Comparison of ENCODE assay signal across 3 cellular contexts in genomic region chr17:50636145-50636803, GRCh38.
TF ChIP-seq lines count a peak whose summit lies in the region.

No MANE protein-coding gene starts in this region.

TF ChIP-seq in SK-N-SH, 30 proteins besides CTCF, POLR2A, EP300 and RAD21:
- TF ChIP-seq ZBTB33 (IDR thresholded peaks at IDR 0.05; ENCODE audit: borderline replicate concordance, low read depth), result no peak

TF ChIP-seq in SK-N-SH treated with all-trans-retinoic acid at 6 μM for 48 hours, 23 proteins besides CTCF, POLR2A, EP300 and RAD21:
- no peak for TF ChIP-seq SNAI2 (CRISPR knock-in tag; IDR thresholded peaks at IDR 0.05)
- TF ChIP-seq, protein P1, sequence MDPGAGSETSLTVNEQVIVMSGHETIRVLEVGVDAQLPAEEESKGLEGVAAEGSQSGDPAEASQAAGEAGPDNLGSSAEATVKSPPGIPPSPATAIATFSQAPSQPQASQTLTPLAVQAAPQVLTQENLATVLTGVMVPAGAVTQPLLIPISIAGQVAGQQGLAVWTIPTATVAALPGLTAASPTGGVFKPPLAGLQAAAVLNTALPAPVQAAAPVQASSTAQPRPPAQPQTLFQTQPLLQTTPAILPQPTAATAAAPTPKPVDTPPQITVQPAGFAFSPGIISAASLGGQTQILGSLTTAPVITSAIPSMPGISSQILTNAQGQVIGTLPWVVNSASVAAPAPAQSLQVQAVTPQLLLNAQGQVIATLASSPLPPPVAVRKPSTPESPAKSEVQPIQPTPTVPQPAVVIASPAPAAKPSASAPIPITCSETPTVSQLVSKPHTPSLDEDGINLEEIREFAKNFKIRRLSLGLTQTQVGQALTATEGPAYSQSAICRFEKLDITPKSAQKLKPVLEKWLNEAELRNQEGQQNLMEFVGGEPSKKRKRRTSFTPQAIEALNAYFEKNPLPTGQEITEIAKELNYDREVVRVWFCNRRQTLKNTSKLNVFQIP (CRISPR knock-in tag; IDR thresholded peaks at IDR 0.05; ENCODE audit: borderline replicate concordance, low read depth), result no peak
- TF ChIP-seq PPARA (CRISPR knock-in tag; IDR thresholded peaks at IDR 0.05; ENCODE audit: borderline replicate concordance), result no peak
- TF ChIP-seq TCF4 (CRISPR knock-in tag; IDR thresholded peaks at IDR 0.05; ENCODE audit: borderline replicate concordance), result no peak
- no peak for TF ChIP-seq GLIS3 (CRISPR knock-in tag; IDR thresholded peaks at IDR 0.05)
- TF ChIP-seq, protein P2, sequence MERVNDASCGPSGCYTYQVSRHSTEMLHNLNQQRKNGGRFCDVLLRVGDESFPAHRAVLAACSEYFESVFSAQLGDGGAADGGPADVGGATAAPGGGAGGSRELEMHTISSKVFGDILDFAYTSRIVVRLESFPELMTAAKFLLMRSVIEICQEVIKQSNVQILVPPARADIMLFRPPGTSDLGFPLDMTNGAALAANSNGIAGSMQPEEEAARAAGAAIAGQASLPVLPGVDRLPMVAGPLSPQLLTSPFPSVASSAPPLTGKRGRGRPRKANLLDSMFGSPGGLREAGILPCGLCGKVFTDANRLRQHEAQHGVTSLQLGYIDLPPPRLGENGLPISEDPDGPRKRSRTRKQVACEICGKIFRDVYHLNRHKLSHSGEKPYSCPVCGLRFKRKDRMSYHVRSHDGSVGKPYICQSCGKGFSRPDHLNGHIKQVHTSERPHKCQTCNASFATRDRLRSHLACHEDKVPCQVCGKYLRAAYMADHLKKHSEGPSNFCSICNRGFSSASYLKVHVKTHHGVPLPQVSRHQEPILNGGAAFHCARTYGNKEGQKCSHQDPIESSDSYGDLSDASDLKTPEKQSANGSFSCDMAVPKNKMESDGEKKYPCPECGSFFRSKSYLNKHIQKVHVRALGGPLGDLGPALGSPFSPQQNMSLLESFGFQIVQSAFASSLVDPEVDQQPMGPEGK (CRISPR knock-in tag; IDR thresholded peaks at IDR 0.05; ENCODE audit: borderline replicate concordance), result no peak
- no peak for TF ChIP-seq ZNF565 (CRISPR knock-in tag; conservative IDR thresholded peaks at IDR 0.05; ENCODE audit: low read depth)
- TF ChIP-seq RARB (CRISPR knock-in tag; IDR thresholded peaks at IDR 0.05), result no peak

TF ChIP-seq in HepG2, 621 proteins besides CTCF, POLR2A, EP300 and RAD21 (continues in another document):
- TF ChIP-seq ZNF362 (CRISPR knock-in tag; IDR thresholded peaks at IDR 0.05; ENCODE audit: borderline replicate concordance), result peak; percentile 82
- peak; percentile 49; the same call in 1 of the 2 replicates for TF ChIP-seq KMT2B (CRISPR knock-in tag; IDR thresholded peaks at IDR 0.05)
- TF ChIP-seq LCORL (IDR thresholded peaks at IDR 0.05), result 0 out of 2 replicates have a peak, but pooled peaks have one; percentile 34
- peak; percentile 86 for TF ChIP-seq LCORL (CRISPR knock-in tag; IDR thresholded peaks at IDR 0.05)
- TF ChIP-seq EED (CRISPR knock-in tag; IDR thresholded peaks at IDR 0.05), result peak; percentile 88; the same call in 1 of the 2 replicates
- no peak for TF ChIP-seq NFE2L1 (CRISPR knock-in tag; IDR thresholded peaks at IDR 0.05; ENCODE audit: borderline replicate concordance)
- TF ChIP-seq NCOA2 (CRISPR knock-in tag; IDR thresholded peaks at IDR 0.05), result peak; percentile 56; the same call in 1 of the 2 replicates
- TF ChIP-seq NR2F1 (CRISPR knock-in tag; IDR thresholded peaks at IDR 0.05), result peak; percentile 61 to 65; a peak in 3 of 4 replicates
- TF ChIP-seq KLF13 (CRISPR knock-in tag; IDR thresholded peaks at IDR 0.05), result no peak
- TF ChIP-seq ZNF292 (CRISPR knock-in tag; IDR thresholded peaks at IDR 0.05; ENCODE audit: borderline replicate concordance, low read depth), result peak; percentile 74; the same call in 1 of the 2 replicates
- TF ChIP-seq TFE3 (CRISPR knock-in tag; IDR thresholded peaks at IDR 0.05), result peak; percentile 75
- no peak for TF ChIP-seq AKNA (CRISPR knock-in tag; IDR thresholded peaks at IDR 0.05; ENCODE audit: borderline replicate concordance)
- TF ChIP-seq, protein P3, sequence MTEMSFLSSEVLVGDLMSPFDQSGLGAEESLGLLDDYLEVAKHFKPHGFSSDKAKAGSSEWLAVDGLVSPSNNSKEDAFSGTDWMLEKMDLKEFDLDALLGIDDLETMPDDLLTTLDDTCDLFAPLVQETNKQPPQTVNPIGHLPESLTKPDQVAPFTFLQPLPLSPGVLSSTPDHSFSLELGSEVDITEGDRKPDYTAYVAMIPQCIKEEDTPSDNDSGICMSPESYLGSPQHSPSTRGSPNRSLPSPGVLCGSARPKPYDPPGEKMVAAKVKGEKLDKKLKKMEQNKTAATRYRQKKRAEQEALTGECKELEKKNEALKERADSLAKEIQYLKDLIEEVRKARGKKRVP (CRISPR knock-in tag; IDR thresholded peaks at IDR 0.05), result peak in 1 of 2 experiments; percentile 89; a peak in 2 of 4 replicates
- no peak for TF ChIP-seq CREB1 (IDR thresholded peaks at IDR 0.05)
- TF ChIP-seq CREB1 (CRISPR knock-in tag; IDR thresholded peaks at IDR 0.05), result peak; percentile 51; the same call in 1 of the 2 replicates
- TF ChIP-seq FOXA3 (CRISPR knock-in tag; IDR thresholded peaks at IDR 0.05), result peak; percentile 75; the same call in 1 of the 2 replicates
- TF ChIP-seq, protein P4, sequence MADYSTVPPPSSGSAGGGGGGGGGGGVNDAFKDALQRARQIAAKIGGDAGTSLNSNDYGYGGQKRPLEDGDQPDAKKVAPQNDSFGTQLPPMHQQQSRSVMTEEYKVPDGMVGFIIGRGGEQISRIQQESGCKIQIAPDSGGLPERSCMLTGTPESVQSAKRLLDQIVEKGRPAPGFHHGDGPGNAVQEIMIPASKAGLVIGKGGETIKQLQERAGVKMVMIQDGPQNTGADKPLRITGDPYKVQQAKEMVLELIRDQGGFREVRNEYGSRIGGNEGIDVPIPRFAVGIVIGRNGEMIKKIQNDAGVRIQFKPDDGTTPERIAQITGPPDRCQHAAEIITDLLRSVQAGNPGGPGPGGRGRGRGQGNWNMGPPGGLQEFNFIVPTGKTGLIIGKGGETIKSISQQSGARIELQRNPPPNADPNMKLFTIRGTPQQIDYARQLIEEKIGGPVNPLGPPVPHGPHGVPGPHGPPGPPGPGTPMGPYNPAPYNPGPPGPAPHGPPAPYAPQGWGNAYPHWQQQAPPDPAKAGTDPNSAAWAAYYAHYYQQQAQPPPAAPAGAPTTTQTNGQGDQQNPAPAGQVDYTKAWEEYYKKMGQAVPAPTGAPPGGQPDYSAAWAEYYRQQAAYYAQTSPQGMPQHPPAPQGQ (CRISPR knock-in tag; IDR thresholded peaks at IDR 0.05; ENCODE audit: borderline replicate concordance), result no peak
- no peak for TF ChIP-seq ZNF569 (CRISPR knock-in tag; IDR thresholded peaks at IDR 0.05; ENCODE audit: borderline replicate concordance)
- 0 out of 2 replicates have a peak, but pooled peaks have one; percentile 5 for TF ChIP-seq ZNF607 (CRISPR knock-in tag; IDR thresholded peaks at IDR 0.05; ENCODE audit: borderline replicate concordance)
- peak; percentile 60 for TF ChIP-seq SOX5 (CRISPR knock-in tag; IDR thresholded peaks at IDR 0.05; ENCODE audit: borderline replicate concordance)
- peak; percentile 50; the same call in 1 of the 2 replicates for TF ChIP-seq THAP11 (CRISPR knock-in tag; IDR thresholded peaks at IDR 0.05)
- TF ChIP-seq ZNF30 (CRISPR knock-in tag; IDR thresholded peaks at IDR 0.05), result no peak
- peak; percentile 92 for TF ChIP-seq NR2F6 (IDR thresholded peaks at IDR 0.05)
- peak; percentile 92 for TF ChIP-seq NR2F6 (CRISPR knock-in tag; IDR thresholded peaks at IDR 0.05)
- TF ChIP-seq ZNF629 (CRISPR knock-in tag; conservative IDR thresholded peaks at IDR 0.05), result 0 out of 2 replicates have a peak, but pooled peaks have one; percentile 26
- TF ChIP-seq MED8 (CRISPR knock-in tag; IDR thresholded peaks at IDR 0.05; ENCODE audit: insufficient replicate concordance), result peak; percentile 60
- 0 out of 2 replicates have a peak, but pooled peaks have one; percentile 27 for TF ChIP-seq ZNF138 (CRISPR knock-in tag; IDR thresholded peaks at IDR 0.05; ENCODE audit: low read depth)
- TF ChIP-seq, protein P5, sequence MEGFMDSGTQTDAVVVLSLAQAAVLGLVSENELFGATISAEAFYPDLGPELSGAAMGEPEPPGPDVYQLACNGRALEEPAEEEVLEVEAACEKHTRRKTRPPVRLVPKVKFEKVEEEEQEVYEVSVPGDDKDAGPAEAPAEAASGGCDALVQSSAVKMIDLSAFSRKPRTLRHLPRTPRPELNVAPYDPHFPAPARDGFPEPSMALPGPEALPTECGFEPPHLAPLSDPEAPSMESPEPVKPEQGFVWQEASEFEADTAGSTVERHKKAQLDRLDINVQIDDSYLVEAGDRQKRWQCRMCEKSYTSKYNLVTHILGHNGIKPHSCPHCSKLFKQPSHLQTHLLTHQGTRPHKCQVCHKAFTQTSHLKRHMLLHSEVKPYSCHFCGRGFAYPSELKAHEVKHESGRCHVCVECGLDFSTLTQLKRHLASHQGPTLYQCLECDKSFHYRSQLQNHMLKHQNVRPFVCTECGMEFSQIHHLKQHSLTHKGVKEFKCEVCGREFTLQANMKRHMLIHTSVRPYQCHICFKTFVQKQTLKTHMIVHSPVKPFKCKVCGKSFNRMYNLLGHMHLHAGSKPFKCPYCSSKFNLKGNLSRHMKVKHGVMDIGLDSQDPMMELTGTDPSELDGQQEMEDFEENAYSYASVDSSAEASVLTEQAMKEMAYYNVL (CRISPR knock-in tag; IDR thresholded peaks at IDR 0.05; ENCODE audit: borderline replicate concordance), result peak; percentile 66; the same call in 1 of the 2 replicates
- peak; percentile 70 for TF ChIP-seq MED1 (CRISPR knock-in tag; IDR thresholded peaks at IDR 0.05)
- TF ChIP-seq MED13 (CRISPR knock-in tag; IDR thresholded peaks at IDR 0.05), result peak; percentile 70; the same call in 1 of the 2 replicates
- TF ChIP-seq, protein P6, sequence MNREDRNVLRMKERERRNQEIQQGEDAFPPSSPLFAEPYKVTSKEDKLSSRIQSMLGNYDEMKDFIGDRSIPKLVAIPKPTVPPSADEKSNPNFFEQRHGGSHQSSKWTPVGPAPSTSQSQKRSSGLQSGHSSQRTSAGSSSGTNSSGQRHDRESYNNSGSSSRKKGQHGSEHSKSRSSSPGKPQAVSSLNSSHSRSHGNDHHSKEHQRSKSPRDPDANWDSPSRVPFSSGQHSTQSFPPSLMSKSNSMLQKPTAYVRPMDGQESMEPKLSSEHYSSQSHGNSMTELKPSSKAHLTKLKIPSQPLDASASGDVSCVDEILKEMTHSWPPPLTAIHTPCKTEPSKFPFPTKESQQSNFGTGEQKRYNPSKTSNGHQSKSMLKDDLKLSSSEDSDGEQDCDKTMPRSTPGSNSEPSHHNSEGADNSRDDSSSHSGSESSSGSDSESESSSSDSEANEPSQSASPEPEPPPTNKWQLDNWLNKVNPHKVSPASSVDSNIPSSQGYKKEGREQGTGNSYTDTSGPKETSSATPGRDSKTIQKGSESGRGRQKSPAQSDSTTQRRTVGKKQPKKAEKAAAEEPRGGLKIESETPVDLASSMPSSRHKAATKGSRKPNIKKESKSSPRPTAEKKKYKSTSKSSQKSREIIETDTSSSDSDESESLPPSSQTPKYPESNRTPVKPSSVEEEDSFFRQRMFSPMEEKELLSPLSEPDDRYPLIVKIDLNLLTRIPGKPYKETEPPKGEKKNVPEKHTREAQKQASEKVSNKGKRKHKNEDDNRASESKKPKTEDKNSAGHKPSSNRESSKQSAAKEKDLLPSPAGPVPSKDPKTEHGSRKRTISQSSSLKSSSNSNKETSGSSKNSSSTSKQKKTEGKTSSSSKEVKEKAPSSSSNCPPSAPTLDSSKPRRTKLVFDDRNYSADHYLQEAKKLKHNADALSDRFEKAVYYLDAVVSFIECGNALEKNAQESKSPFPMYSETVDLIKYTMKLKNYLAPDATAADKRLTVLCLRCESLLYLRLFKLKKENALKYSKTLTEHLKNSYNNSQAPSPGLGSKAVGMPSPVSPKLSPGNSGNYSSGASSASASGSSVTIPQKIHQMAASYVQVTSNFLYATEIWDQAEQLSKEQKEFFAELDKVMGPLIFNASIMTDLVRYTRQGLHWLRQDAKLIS (CRISPR knock-in tag; IDR thresholded peaks at IDR 0.05), result peak; percentile 34; the same call in 1 of the 2 replicates
- TF ChIP-seq CBFB (CRISPR knock-in tag; IDR thresholded peaks at IDR 0.05), result peak; percentile 53
